In the genomic region with DNA sequence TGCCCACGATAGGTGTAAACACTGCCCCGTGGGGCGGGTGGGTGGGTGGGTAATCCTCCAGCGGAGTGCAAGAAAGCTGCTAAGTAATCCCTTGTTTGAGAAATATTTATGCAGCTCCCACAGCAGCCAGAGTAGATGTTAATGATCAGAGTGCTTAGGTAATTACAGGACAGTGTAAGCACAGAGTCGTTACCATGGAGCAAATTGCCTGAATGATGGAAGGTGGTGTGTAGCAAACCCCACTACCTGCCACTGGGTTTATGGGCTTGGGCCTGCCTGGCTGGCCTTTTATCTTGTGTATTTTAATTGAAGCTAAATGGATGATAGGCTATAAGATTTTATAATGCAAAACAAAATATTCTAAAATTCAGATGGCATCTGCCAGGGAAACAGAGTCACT, we compare ENCODE assay signal across 14 cellular contexts.
"Had no signal": no experiment of that assay in that cellular context is flagged by ENCODE, and none has a peak within 500 bp of the region (broad histone marks: within the 10 kb centered on the region; RNA-seq: fewer than 3 reads in every experiment).

No MANE protein-coding gene starts in this region.

- DNase-seq: activated B cell treated with CpG ODN at 0.5 μM for 24 hours; activated CD4-positive, alpha-beta memory T cell treated with anti-CD3 and anti-CD28 coated beads for 36 hours; activated CD4-positive, alpha-beta T cell treated with anti-CD3 and anti-CD28 coated beads for 4 hours; effector memory CD4-positive, alpha-beta T cell; heart right ventricle; mesenchymal stem cell; mucosa of descending colon; naive B cell; stimulated activated CD4-positive, alpha-beta T cell treated with anti-CD3 and anti-CD28 coated beads, Interleukin-15, amount 100 ng/mL, for 24 hours; stimulated activated CD4-positive, alpha-beta T cell treated with anti-CD3 and anti-CD28 coated beads, Interleukin-2, amount 100 ng/mL, for 48 hours; transverse colon; uterus had no signal

- H3K4me1 ChIP-seq: heart right ventricle, prostate gland, transverse colon, uterus had no signal

- H3K36me3 ChIP-seq: prostate gland, transverse colon, uterus had no signal

- H3K9me3 ChIP-seq: esophagus muscularis mucosa, heart right ventricle, prostate gland, transverse colon, uterus had no signal

- H3K4me3 ChIP-seq: esophagus muscularis mucosa, heart right ventricle, mucosa of descending colon, prostate gland, transverse colon, uterus had no signal

- H3K27ac ChIP-seq: esophagus muscularis mucosa, heart right ventricle, prostate gland, transverse colon, uterus had no signal

- H3K27me3 ChIP-seq: esophagus muscularis mucosa, heart right ventricle, transverse colon, uterus had no signal
